8 cellular contexts compared by ENCODE assay signal in the genomic region with DNA sequence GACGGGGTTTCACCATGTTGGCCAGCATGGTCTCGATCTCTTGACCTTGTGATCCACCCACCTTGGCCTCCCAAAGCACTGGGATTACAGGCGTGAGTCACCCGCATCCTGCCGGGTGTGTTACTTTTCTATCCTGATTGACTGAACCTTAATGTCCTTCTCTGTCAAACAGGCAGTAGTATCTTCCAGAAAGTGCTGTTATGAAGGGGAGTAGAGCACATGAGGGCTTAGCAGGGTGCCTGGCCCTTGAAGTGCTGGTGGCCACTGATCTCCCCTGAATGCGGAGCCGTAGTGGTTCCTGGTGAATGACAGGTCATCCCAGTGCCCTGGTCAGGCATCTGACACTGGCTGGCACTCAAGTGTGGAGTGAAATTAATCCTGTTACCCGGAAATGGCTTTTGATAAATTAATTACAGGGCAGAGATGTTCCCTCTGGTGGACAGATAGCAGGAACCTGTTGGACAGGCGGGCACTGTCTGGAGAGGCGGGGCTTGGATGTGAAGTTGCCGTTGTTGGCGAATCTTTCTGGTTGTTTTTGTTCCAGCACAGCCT. TPM values are rescaled to one million over a fixed set of nuclear protein-coding genes. Genes with fewer than 3 reads are reported as not detected.
DNase-seq lines count a peak whose midpoint lies in the region; ATAC-seq lines count a peak whose summit lies in the region.

No MANE protein-coding gene starts in this region.

- no peaks in the 10 kb centered on the region for H3K27me3 Mint-ChIP-seq in T-helper 2 cell treated with Interferon-gamma antibody and Interleukin-4, amounts not matched to agents 5 μg/mL and 100 μg/mL, for 36 hours (ENCODE audit: low read depth)
- no peaks in the 10 kb centered on the region for H3K27me3 Mint-ChIP-seq in activated T-helper 2 cell treated with anti-CD3 and anti-CD28 coated beads, Interferon-gamma antibody, Interleukin-2, Interleukin-4, amounts not matched to agents 10 μg/mL and 5 μg/mL and 100 μg/mL, durations not matched to agents 14 hours and 24 hours and 36 hours (ENCODE audit: low read depth)

- H3K36me3 ChIP-seq in subcutaneous abdominal adipose tissue (ENCODE audit: control insufficient read depth in 5 of 5, insufficient read depth in 5 of 5, low read length in 5 of 5) = peaks cover 0 to 4% (median 0%) of the 10 kb centered on the region in 5 donors

- H3K27me3 ChIP-seq in right cardiac atrium (ENCODE audit: control insufficient read depth, insufficient read depth) = no peaks in the 10 kb centered on the region
- H3K27me3 ChIP-seq in subcutaneous abdominal adipose tissue (ENCODE audit: control insufficient read depth in 5 of 5, insufficient read depth in 4 of 5, low read length in 5 of 5) = no peaks in the 10 kb centered on the region

- H3K4me3 ChIP-seq in right cardiac atrium (ENCODE audit: low read length) (no peak overlapping the region), subcutaneous abdominal adipose tissue (ENCODE audit: low read depth in 1 of 5, low read length in 5 of 5) (no peak overlapping the region)

- H3K4me1 Mint-ChIP-seq in T-helper 2 cell treated with Interferon-gamma antibody and Interleukin-4, amounts not matched to agents 5 μg/mL and 100 μg/mL, for 36 hours (ENCODE audit: low read depth) = peaks cover 57% of the 10 kb centered on the region
- peaks cover 58% of the 10 kb centered on the region for H3K4me1 Mint-ChIP-seq in activated T-helper 2 cell treated with anti-CD3 and anti-CD28 coated beads, Interferon-gamma antibody, Interleukin-2, Interleukin-4, amounts not matched to agents 10 μg/mL and 5 μg/mL and 100 μg/mL, durations not matched to agents 14 hours and 24 hours and 36 hours (ENCODE audit: low read depth)

- no peak overlapping the region for H3K9ac ChIP-seq in subcutaneous abdominal adipose tissue (ENCODE audit: low read length in 5 of 5)

- H3K9me3 ChIP-seq in right cardiac atrium (ENCODE audit: control insufficient read depth, low read length) (no peaks in the 10 kb centered on the region), subcutaneous abdominal adipose tissue (ENCODE audit: control insufficient read depth in 5 of 5, low read length in 5 of 5) (no peaks in the 10 kb centered on the region)

- WGBS in right cardiac atrium = 48% methylated on average over 12 of the region's 12 CpGs

- ATAC-seq in right cardiac atrium = peak; percentile 60 to 67
- no peak for ATAC-seq in GM19463 (IDR thresholded peaks at IDR 0.05; ENCODE audit: unreplicated experiment)
- no peak for ATAC-seq in GM21381 (IDR thresholded peaks at IDR 0.05; ENCODE audit: unreplicated experiment)

- peak overlapping the region; percentile 2 for H3K27ac ChIP-seq in right cardiac atrium (ENCODE audit: low read length)
- H3K27ac ChIP-seq in subcutaneous abdominal adipose tissue (ENCODE audit: low read depth, low read length) = peak overlapping the region; percentile 57

- intact Hi-C loops in activated T-helper 2 cell treated with anti-CD3 and anti-CD28 coated beads, Interferon-gamma antibody, Interleukin-2, Interleukin-4, amounts not matched to agents 10 μg/mL and 5 μg/mL and 100 μg/mL, durations not matched to agents 14 hours and 24 hours and 36 hours (cut with micrococcal nuclease) = no loop called here
- intact Hi-C loops in right cardiac atrium (cut with DNase I) = loop anchor here in 1 of 4 donors (5.0 kb wide), 1 partner anchor 45 kb away; no protein-coding TSS in a partner anchor

- H3K27ac Mint-ChIP-seq in T-helper 2 cell treated with Interferon-gamma antibody and Interleukin-4, amounts not matched to agents 5 μg/mL and 100 μg/mL, for 36 hours = peak overlapping the region; percentile 62
- peak overlapping the region; percentile 55 for H3K27ac Mint-ChIP-seq in activated T-helper 2 cell treated with anti-CD3 and anti-CD28 coated beads, Interferon-gamma antibody, Interleukin-2, Interleukin-4, amounts not matched to agents 10 μg/mL and 5 μg/mL and 100 μg/mL, durations not matched to agents 14 hours and 24 hours and 36 hours

- peak overlapping the region; percentile 48 for H3K4me3 Mint-ChIP-seq in T-helper 2 cell treated with Interferon-gamma antibody and Interleukin-4, amounts not matched to agents 5 μg/mL and 100 μg/mL, for 36 hours
- H3K4me3 Mint-ChIP-seq in activated T-helper 2 cell treated with anti-CD3 and anti-CD28 coated beads, Interferon-gamma antibody, Interleukin-2, Interleukin-4, amounts not matched to agents 10 μg/mL and 5 μg/mL and 100 μg/mL, durations not matched to agents 14 hours and 24 hours and 36 hours (ENCODE audit: low read depth) = no peak overlapping the region

- no peaks in the 10 kb centered on the region for H3K9me3 Mint-ChIP-seq in T-helper 2 cell treated with Interferon-gamma antibody and Interleukin-4, amounts not matched to agents 5 μg/mL and 100 μg/mL, for 36 hours
- H3K9me3 Mint-ChIP-seq in activated T-helper 2 cell treated with anti-CD3 and anti-CD28 coated beads, Interferon-gamma antibody, Interleukin-2, Interleukin-4, amounts not matched to agents 10 μg/mL and 5 μg/mL and 100 μg/mL, durations not matched to agents 14 hours and 24 hours and 36 hours = no peaks in the 10 kb centered on the region

- peaks cover 38% of the 10 kb centered on the region for H3K36me3 Mint-ChIP-seq in T-helper 2 cell treated with Interferon-gamma antibody and Interleukin-4, amounts not matched to agents 5 μg/mL and 100 μg/mL, for 36 hours (ENCODE audit: low read depth)
- H3K36me3 Mint-ChIP-seq in activated T-helper 2 cell treated with anti-CD3 and anti-CD28 coated beads, Interferon-gamma antibody, Interleukin-2, Interleukin-4, amounts not matched to agents 10 μg/mL and 5 μg/mL and 100 μg/mL, durations not matched to agents 14 hours and 24 hours and 36 hours (ENCODE audit: low read depth) = peaks cover 54% of the 10 kb centered on the region

- H3K4me1 ChIP-seq in right cardiac atrium (ENCODE audit: control insufficient read depth, insufficient read depth, low read length) (peaks cover 31% of the 10 kb centered on the region), subcutaneous abdominal adipose tissue (ENCODE audit: control insufficient read depth in 5 of 5, insufficient read depth in 5 of 5, low read length in 5 of 5) (peaks cover 30 to 86% (median 76%) of the 10 kb centered on the region in 5 donors)

- no peak for DNase-seq in T-helper 2 cell treated with Interferon-gamma antibody and Interleukin-4, amounts not matched to agents 5 μg/mL and 100 μg/mL, for 36 hours (ENCODE audit: low spot score)
- no peak for DNase-seq in T-helper 2 cell
- DNase-seq in activated T-helper 2 cell treated with anti-CD3 and anti-CD28 coated beads, Interferon-gamma antibody, Interleukin-2, Interleukin-4, amounts not matched to agents 10 μg/mL and 5 μg/mL and 100 μg/mL, durations not matched to agents 14 hours and 24 hours and 36 hours (ENCODE audit: low spot score) = no peak
- DNase-seq in right cardiac atrium = peak in 2 of 3 donors; percentile 32 to 64
- no peak for DNase-seq in activated CD8-positive, alpha-beta memory T cell treated with anti-CD3 and anti-CD28 coated beads, Interleukin-2, amount 50 U/mL, for 4 hours

RNA-seq across cellular contexts. Expression of a gene that starts 28.4 kb away (rescaled TPM):
- 150 and 174 TPM in 2 replicates for total RNA-seq in activated T-helper 2 cell treated with anti-CD3 and anti-CD28 coated beads, Interferon-gamma antibody, Interleukin-2, Interleukin-4, amounts not matched to agents 10 μg/mL and 5 μg/mL and 100 μg/mL, durations not matched to agents 14 hours and 24 hours and 36 hours
- 100 to 1,000 TPM; 137 to 175 (median 149) TPM for total RNA-seq in right cardiac atrium
- polyA plus RNA-seq in right cardiac atrium = 78.1 TPM

Comparison
In these comparisons a context has a peak if more than half of its experiments do, and no peak if none do; other contexts are left out.
1. DNase-seq: peak in right cardiac atrium (2 of 3); none in T-helper 2 cell treated with Interferon-gamma antibody and Interleukin-4, amounts not matched to agents 5 μg/mL and 100 μg/mL, for 36 hours (single experiment), T-helper 2 cell (0 of 5), activated T-helper 2 cell treated with anti-CD3 and anti-CD28 coated beads, Interferon-gamma antibody, Interleukin-2, Interleukin-4, amounts not matched to agents 10 μg/mL and 5 μg/mL and 100 μg/mL, durations not matched to agents 14 hours and 24 hours and 36 hours (single experiment) and activated CD8-positive, alpha-beta memory T cell treated with anti-CD3 and anti-CD28 coated beads, Interleukin-2, amount 50 U/mL, for 4 hours (single experiment).
2. ATAC-seq: peak in right cardiac atrium (2 of 2); none in GM19463 (single experiment) and GM21381 (single experiment).